In the genomic region with DNA sequence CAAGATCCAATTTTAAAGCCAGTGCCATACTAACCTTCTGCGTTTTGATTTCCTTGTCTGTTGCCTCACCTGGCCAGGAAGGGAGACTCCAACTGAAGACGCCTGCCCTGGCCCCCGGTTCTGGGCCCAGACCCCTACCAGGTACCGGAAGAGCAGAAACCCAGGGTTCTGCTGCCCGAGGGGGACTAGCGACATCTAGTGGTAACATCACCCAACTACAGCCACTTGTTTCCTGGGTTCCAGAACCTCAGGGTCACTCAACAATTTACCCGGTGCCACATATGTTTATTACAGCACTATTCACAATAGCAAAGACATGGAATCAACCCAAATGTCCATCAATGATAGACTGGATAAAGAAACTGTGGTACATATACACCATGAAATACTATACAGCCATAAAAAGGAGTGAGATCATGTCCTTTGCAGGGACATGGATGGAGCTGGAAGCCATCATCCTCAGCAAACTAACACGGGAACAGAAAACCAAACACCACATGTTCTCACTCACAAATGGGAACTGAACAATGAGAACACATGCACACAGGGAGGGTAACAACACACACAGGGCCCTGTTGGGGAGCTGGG, we compare ENCODE assay signal across 8 cellular contexts.
DNase-seq lines count a peak whose midpoint lies in the region; ATAC-seq and TF ChIP-seq lines count a peak whose summit lies in the region.
"Not testable (repeated sequence)": the region's sequence is repeated elsewhere in the genome, so short reads cannot be mapped to it uniquely, and the experiment has no call there.

No MANE protein-coding gene starts in this region.

- WGBS in spleen, 5 donors, result 20 to 31% (median 22%) methylated on average over 8 of the region's 8 CpGs

- H3K27me3 ChIP-seq in PC-3 (ENCODE audit: low read length), result not testable (repeated sequence)
- H3K27me3 ChIP-seq in spleen (replicated peaks in 1 of 7), result peaks cover 0 to 22% (median 0%) of the 10 kb centered on the region in 7 donors

- H3K4me1 ChIP-seq in PC-3 (ENCODE audit: insufficient read depth, low read length), result peaks cover 14% of the 10 kb centered on the region
- H3K4me1 ChIP-seq in spleen, result not testable (repeated sequence)

- peak; percentile 79 for TF ChIP-seq CTCF in GM12864 (IDR thresholded peaks at IDR 0.05; ENCODE audit: low read depth, low read length, missing control alignments)
- peak; percentile 78 for TF ChIP-seq CTCF in PC-3 (conservative IDR thresholded peaks at IDR 0.05; ENCODE audit: low read depth, low read length)
- TF ChIP-seq CTCF in epithelial cell of proximal tubule (conservative IDR thresholded peaks at IDR 0.05; ENCODE audit: low read depth, low read length), result peak; percentile 45
- TF ChIP-seq CTCF in spleen (IDR thresholded peaks at IDR 0.05 in 8 of 11, conservative IDR thresholded peaks at IDR 0.05 in 3 of 11), result peak in 8 of 11 experiments; percentile 28 to 57 (median 54)

- POLR2A ChIA-PET in PC-3 (lab: Charles Lee; ENCODE audit: unreplicated experiment), result not testable (repeated sequence)

- H3K36me3 ChIP-seq in PC-3 (ENCODE audit: low read depth, low read length); spleen: not testable (repeated sequence)

- peak; percentile 27 for DNase-seq in AG08396 (ENCODE audit: low spot score)
- DNase-seq in GM12864 (ENCODE audit: low read depth); epithelial cell of proximal tubule (ENCODE audit: low read depth); left lobe of liver (ENCODE audit: low spot score): not testable (repeated sequence)
- peak; percentile 3 for DNase-seq in Jurkat, Clone E6-1 (ENCODE audit: low read depth, low spot score)
- DNase-seq in PC-3, result peak; percentile 44
- peak; percentile 12 to 19 for DNase-seq in activated T-cell treated with anti-CD3 and anti-CD28 coated beads, Interleukin-2, amount 50 U/mL, for 72 hours
- DNase-seq in spleen, result peak; percentile 31

- not testable (repeated sequence) for H3K9me3 Mint-ChIP-seq in activated T-cell treated with anti-CD3 and anti-CD28 coated beads, Interleukin-2, amount 50 U/mL, for 72 hours

- H3F3A ChIP-seq in PC-3 (ENCODE audit: low read length, unreplicated experiment), result not testable (repeated sequence)

- not testable (repeated sequence) for H3K9ac ChIP-seq in PC-3 (ENCODE audit: low read length)

- H3K36me3 Mint-ChIP-seq in activated T-cell treated with anti-CD3 and anti-CD28 coated beads, Interleukin-2, amount 50 U/mL, for 72 hours (ENCODE audit: insufficient read depth in 2 of 2), result not testable (repeated sequence)

- H3K9me3 ChIP-seq in PC-3 (ENCODE audit: low read length); spleen: not testable (repeated sequence)

- not testable (repeated sequence) for ATAC-seq in PC-3; activated T-cell treated with anti-CD3 and anti-CD28 coated beads, Interleukin-2, amount 50 U/mL, for 72 hours (replicated peaks in 1 of 2)
- peak; percentile 35 for ATAC-seq in left lobe of liver

- not testable (repeated sequence) for TF ChIP-seq POLR2A in spleen (IDR thresholded peaks at IDR 0.05)

- not testable (repeated sequence) for H3K4me3 Mint-ChIP-seq in activated T-cell treated with anti-CD3 and anti-CD28 coated beads, Interleukin-2, amount 50 U/mL, for 72 hours

- not testable (repeated sequence) for H3K27me3 Mint-ChIP-seq in activated T-cell treated with anti-CD3 and anti-CD28 coated beads, Interleukin-2, amount 50 U/mL, for 72 hours (ENCODE audit: low read depth)

- not testable (repeated sequence) for H3K4me3 ChIP-seq in GM12864 (ENCODE audit: low read depth, low read length); Jurkat, Clone E6-1 (ENCODE audit: low read length); PC-3 (ENCODE audit: low read length); epithelial cell of proximal tubule (ENCODE audit: low read depth, low read length); spleen

- not testable (repeated sequence) for H3K79me2 ChIP-seq in PC-3 (ENCODE audit: low read length)

- CTCF ChIA-PET in PC-3 (lab: Charles Lee), result not testable (repeated sequence)

- BruUV-seq in PC-3 (replicated peaks; lab: Mats Ljungman, UMichigan), result not testable (repeated sequence)

- H3K27ac ChIP-seq in PC-3 (ENCODE audit: low read length); spleen: not testable (repeated sequence)

- H2AFZ ChIP-seq in PC-3 (ENCODE audit: low read length), result not testable (repeated sequence)

- H3K4me1 Mint-ChIP-seq in activated T-cell treated with anti-CD3 and anti-CD28 coated beads, Interleukin-2, amount 50 U/mL, for 72 hours (ENCODE audit: low read depth), result not testable (repeated sequence)

- intact Hi-C loops in PC-3 (cut with micrococcal nuclease), result loop anchor here (10.0 kb wide), 1 partner anchor 387 kb away; no protein-coding TSS in a partner anchor
- intact Hi-C loops in spleen (cut with DNase I; ENCODE audit: low total_unique reads), result not testable (repeated sequence)

- H3K27ac Mint-ChIP-seq in activated T-cell treated with anti-CD3 and anti-CD28 coated beads, Interleukin-2, amount 50 U/mL, for 72 hours, result not testable (repeated sequence)

- H4K20me1 ChIP-seq in PC-3 (ENCODE audit: low read length), result not testable (repeated sequence)

- H3K9me2 ChIP-seq in PC-3 (replicated peaks; ENCODE audit: low read length), result not testable (repeated sequence)

- not testable (repeated sequence) for H3K4me2 ChIP-seq in PC-3 (ENCODE audit: low read length)
